In the genomic region with DNA sequence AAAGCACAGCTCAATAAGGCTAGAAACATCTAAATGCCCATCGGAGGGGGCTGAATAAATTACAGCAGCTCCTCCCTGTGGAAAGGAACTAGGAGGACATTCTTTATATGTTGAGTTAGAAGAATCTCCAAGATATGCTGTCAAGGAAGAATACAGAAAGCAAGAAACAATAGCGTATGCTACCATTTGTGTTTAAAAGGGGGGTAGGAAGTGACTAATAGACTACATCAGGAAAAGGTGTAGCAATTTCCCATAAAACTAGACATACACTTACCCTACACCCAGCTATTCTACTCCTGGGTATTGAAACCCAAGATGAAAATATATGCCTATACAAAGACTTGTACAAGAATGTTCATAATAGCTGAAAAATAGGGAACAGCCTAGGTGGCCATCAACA, we compare ENCODE assay signal across 16 cellular contexts. TPM values are rescaled to one million over a fixed set of nuclear protein-coding genes. Genes with fewer than 3 reads are reported as not detected.
A peak's percentile ranks its signal among the peaks of the same experiment; 100 is the strongest.
DNase-seq lines count a peak whose midpoint lies in the region; ATAC-seq and TF ChIP-seq lines count a peak whose summit lies in the region.
"Had no signal": no experiment of that assay in that cellular context is flagged by ENCODE, and none has a peak within 500 bp of the region (broad histone marks: within the 10 kb centered on the region; RNA-seq: fewer than 3 reads in every experiment).

No MANE protein-coding gene starts in this region.

- peaks cover 23% of the 10 kb centered on the region for H3K4me1 Mint-ChIP-seq in brain

- intact Hi-C loops in left ventricle myocardium inferior (cut with micrococcal nuclease), result no loop called here
- intact Hi-C loops in left cardiac atrium (cut with DNase I), result loop anchor here (10.0 kb wide), 2 partner anchors 51 to 61 kb away; partner anchors contain the start of gene RUVBL1 (in 1 of the 2)

- peak overlapping the region; percentile 69 for H3K27ac ChIP-seq in left ventricle myocardium inferior (replicated peaks)
- H3K27ac ChIP-seq: HL-60, SJCRH30 had no signal

- TF ChIP-seq CTCF in left ventricle myocardium inferior (IDR thresholded peaks at IDR 0.05; ENCODE audit: borderline replicate concordance), result no peak
- no peak for TF ChIP-seq CTCF in brain (conservative IDR thresholded peaks at IDR 0.05)

- ATAC-seq in left cardiac atrium, result no peak
- no peak for ATAC-seq in GM18861 (IDR thresholded peaks at IDR 0.05; ENCODE audit: unreplicated experiment)

- H3K27me3 Mint-ChIP-seq in brain, result no peaks in the 10 kb centered on the region

- H3K27me3 ChIP-seq in left ventricle myocardium inferior (ENCODE audit: low read depth), result no peaks in the 10 kb centered on the region
- H3K27me3 ChIP-seq: ascending aorta, SJCRH30 had no signal

- peaks cover 16% of the 10 kb centered on the region for H3K36me3 Mint-ChIP-seq in brain

- in situ Hi-C loops in G401 (cut with HindIII; ENCODE audit: low sequenced_read_pairs), result no loop called here

- H3K27ac Mint-ChIP-seq in brain, result peak overlapping the region in 3 of 5 experiments; percentile 53 to 85 (median 63)

- no peak overlapping the region for H3K4me3 Mint-ChIP-seq in brain

- H3K4me1 ChIP-seq in left ventricle myocardium inferior, result peaks cover 56% of the 10 kb centered on the region
- H3K4me1 ChIP-seq: SJCRH30 had no signal

- H3K9me3 ChIP-seq in left ventricle myocardium inferior (replicated peaks), result no peaks in the 10 kb centered on the region
- H3K9me3 ChIP-seq: ascending aorta, SJCRH30 had no signal

- H3K4me3 ChIP-seq in left ventricle myocardium inferior, result no peak overlapping the region
- H3K4me3 ChIP-seq: ascending aorta, SJCRH30 had no signal

- H3K36me3 ChIP-seq in left ventricle myocardium inferior, result peaks cover 41% of the 10 kb centered on the region

- no peaks in the 10 kb centered on the region for H3K9me3 Mint-ChIP-seq in brain

- DNase-seq in left ventricle myocardium inferior (no peak), left cardiac atrium (no peak), lung microvascular endothelial cell (ENCODE audit: low read depth in 2 of 2) (peak; percentile 49 to 87), G401 (ENCODE audit: low spot score) (no peak), putamen (ENCODE audit: low spot score) (no peak), NCI-H345 (lab: John Stamatoyannopoulos, UW) (no peak)
- DNase-seq: activated naive CD4-positive, alpha-beta T cell; COR-L47; KBM-7; NCI-H1417 treated with DMSO at 0.1 percent for 48 hours; SJCRH30; stimulated activated naive CD4-positive, alpha-beta T cell had no signal

RNA-seq across cellular contexts. Expression of gene SEC61A1, which starts 21.6 kb away (rescaled TPM):
- total RNA-seq in left ventricle myocardium inferior, result 65.8 TPM
- total RNA-seq in left cardiac atrium, result 100 to 1,000 TPM in 1 of 2 donors, 10 to 100 TPM in 1; 80.0 to 134 TPM
- polyA plus RNA-seq in brain (ENCODE audit: insufficient read depth, low read depth, low replicate concordance), result 169 TPM
- 166 and 203 TPM in 2 replicates for total RNA-seq in lung microvascular endothelial cell
- total RNA-seq in G401 (2014; rRNA removed; shearing (Covaris generic)), result 134 and 174 TPM in 2 replicates

RNA-seq across cellular contexts. Expression of gene RUVBL1, which starts 49.8 kb away (rescaled TPM):
- total RNA-seq in left ventricle myocardium inferior (25.3 TPM), left cardiac atrium (10 to 100 TPM; 22.1 to 23.7 TPM), lung microvascular endothelial cell (47.7 and 53.8 TPM in 2 replicates)
- polyA plus RNA-seq in brain (ENCODE audit: insufficient read depth, low read depth, low replicate concordance), result 111 TPM
- 160 and 177 TPM in 2 replicates for total RNA-seq in G401 (2014; rRNA removed; shearing (Covaris generic))

Comparison
In these comparisons a context has a peak if more than half of its experiments do, and no peak if none do; other contexts are left out.
1. DNase-seq: peak in lung microvascular endothelial cell (2 of 2); none in left ventricle myocardium inferior (single experiment), left cardiac atrium (single experiment), G401 (single experiment), putamen (single experiment) and NCI-H345 (single experiment).